22 cellular contexts compared by ENCODE assay signal in genomic region chr17:55634702-55635101, GRCh38.
DNase-seq lines count a peak whose midpoint lies in the region; ATAC-seq and TF ChIP-seq lines count a peak whose summit lies in the region.
"Had no signal": no experiment of that assay in that cellular context is flagged by ENCODE, and none has a peak within 500 bp of the region (broad histone marks: within the 10 kb centered on the region; RNA-seq: fewer than 3 reads in every experiment).

No MANE protein-coding gene starts in this region.

- H3K4me3 ChIP-seq in OCI-LY3 (ENCODE audit: low read length), result peak overlapping the region; percentile 67; the same call in 1 of the 2 replicates
- no peak overlapping the region for H3K4me3 ChIP-seq in choroid plexus epithelial cell (ENCODE audit: low read depth, low read length)
- H3K4me3 ChIP-seq in muscle layer of duodenum (ENCODE audit: low read depth in 1 of 2, low read length in 2 of 2), result peak overlapping the region; percentile 24 to 46
- H3K4me3 ChIP-seq: neural progenitor cell, SJSA1 had no signal

- H3K27me3 Mint-ChIP-seq in activated T-cell treated with anti-CD3 and anti-CD28 coated beads, Interleukin-2, amount 50 U/mL, for 4 hours (ENCODE audit: low read depth), result peaks cover 5% of the 10 kb centered on the region

- DNase-seq in choroid plexus epithelial cell (ENCODE audit: low read depth) (peak; percentile 19), superior temporal gyrus (ENCODE audit: extremely low spot score) (peak; percentile 37), DMS53 (lab: John Stamatoyannopoulos, UW) (no peak), NCI-H69 (lab: John Stamatoyannopoulos, UW) (no peak)
- DNase-seq in activated CD4-positive, alpha-beta T cell treated with anti-CD3 and anti-CD28 coated beads for 1 hour, result no peak
- no peak for DNase-seq in activated T-cell treated with anti-CD3 and anti-CD28 coated beads, Interleukin-2, amount 50 U/mL, for 4 hours
- DNase-seq: activated CD8-positive, alpha-beta T cell treated with anti-CD3 and anti-CD28 coated beads, Interleukin-2, amount 10 ng/mL, durations not matched to agents 7 days and 5 days; activated effector memory CD4-positive, alpha-beta T cell treated with Interleukin-2 at 50 U/mL for 16 hours; CD8-positive, alpha-beta T cell; glutamatergic neuron; NCI-H1105 treated with DMSO at 0.1 percent for 48 hours; NCI-H2029; NCI-H524 treated with DMSO at 0.1 percent for 48 hours; stimulated activated naive CD4-positive, alpha-beta T cell treated with Interleukin-2 at 50 U/mL for 16 hours; T-helper 1 cell had no signal

- H3K27me3 ChIP-seq in OCI-LY3 (ENCODE audit: low read depth, low read length), result peaks cover 16% of the 10 kb centered on the region; the same call in 1 of the 2 replicates
- no peaks in the 10 kb centered on the region for H3K27me3 ChIP-seq in muscle layer of duodenum (ENCODE audit: low read depth, low read length)
- H3K27me3 ChIP-seq: neural progenitor cell had no signal

- H3K9me3 ChIP-seq in OCI-LY3 (ENCODE audit: insufficient read depth, low read length) (no peaks in the 10 kb centered on the region), muscle layer of duodenum (ENCODE audit: control insufficient read depth in 1 of 2, low read length in 2 of 2) (no peaks in the 10 kb centered on the region)
- H3K9me3 ChIP-seq: SJSA1, thoracic aorta had no signal

- ATAC-seq in activated T-cell treated with anti-CD3 and anti-CD28 coated beads, Interleukin-2, amount 50 U/mL, for 4 hours, result no peak
- ATAC-seq: activated CD8-positive, alpha-beta T cell treated with anti-CD3 and anti-CD28 coated beads, Interleukin-2, amount 10 ng/mL, durations not matched to agents 7 days and 5 days; CD8-positive, alpha-beta T cell had no signal

- peak overlapping the region; percentile 72 for H3K4me2 ChIP-seq in OCI-LY3 (ENCODE audit: low read length)
- H3K4me2 ChIP-seq: neural progenitor cell had no signal

- H3K36me3 ChIP-seq in OCI-LY3 (replicated peaks; ENCODE audit: low read depth, low read length) (no peaks in the 10 kb centered on the region), muscle layer of duodenum (ENCODE audit: control insufficient read depth in 1 of 2, insufficient read depth in 2 of 2, low read length in 2 of 2) (no peaks in the 10 kb centered on the region)
- H3K36me3 ChIP-seq: neural progenitor cell, SJSA1, thoracic aorta had no signal

- H3K9ac ChIP-seq in OCI-LY3 (ENCODE audit: low read length), result no peak overlapping the region
- H3K9ac ChIP-seq: neural progenitor cell had no signal

- TF ChIP-seq CTCF in OCI-LY3 (IDR thresholded peaks at IDR 0.05; ENCODE audit: low read depth, low read length) (no peak), choroid plexus epithelial cell (conservative IDR thresholded peaks at IDR 0.05; ENCODE audit: low read depth, low read length) (no peak)

- no peaks in the 10 kb centered on the region for H3K36me3 Mint-ChIP-seq in activated T-cell treated with anti-CD3 and anti-CD28 coated beads, Interleukin-2, amount 50 U/mL, for 4 hours (ENCODE audit: insufficient read depth)
- H3K36me3 Mint-ChIP-seq: activated naive CD8-positive, alpha-beta T cell; CD8-positive, alpha-beta T cell; neural progenitor cell had no signal

- H3K9me3 Mint-ChIP-seq in activated T-cell treated with anti-CD3 and anti-CD28 coated beads, Interleukin-2, amount 50 U/mL, for 4 hours, result no peaks in the 10 kb centered on the region
- H3K9me3 Mint-ChIP-seq: CD8-positive, alpha-beta T cell; IgD-negative memory B cell; neural progenitor cell had no signal

- no peaks in the 10 kb centered on the region for H4K20me1 ChIP-seq in OCI-LY3 (ENCODE audit: insufficient read depth, low read length)

- no peak overlapping the region for H3K27ac ChIP-seq in OCI-LY3 (ENCODE audit: low read length)
- no peak overlapping the region for H3K27ac ChIP-seq in muscle layer of duodenum (ENCODE audit: low read length)
- H3K27ac ChIP-seq: neural progenitor cell, SJSA1, thoracic aorta had no signal

- H3K4me1 ChIP-seq in OCI-LY3 (ENCODE audit: low read length), result peaks cover 12% of the 10 kb centered on the region
- H3K4me1 ChIP-seq in muscle layer of duodenum (ENCODE audit: control insufficient read depth in 1 of 2, insufficient read depth in 2 of 2, low read length in 2 of 2), result no peaks in the 10 kb centered on the region
- H3K4me1 ChIP-seq: neural progenitor cell had no signal

- no peaks in the 10 kb centered on the region for H3K79me2 ChIP-seq in OCI-LY3 (ENCODE audit: low read length)

- H3K4me3 Mint-ChIP-seq in activated T-cell treated with anti-CD3 and anti-CD28 coated beads, Interleukin-2, amount 50 U/mL, for 4 hours, result no peak overlapping the region
- H3K4me3 Mint-ChIP-seq: activated CD8-positive, alpha-beta T cell treated with anti-CD3 and anti-CD28 coated beads, Interleukin-2, amount 10 ng/mL, durations not matched to agents 7 days and 5 days; activated naive CD8-positive, alpha-beta T cell; CD8-positive, alpha-beta T cell; IgD-negative memory B cell; neural progenitor cell had no signal

- no peaks in the 10 kb centered on the region for H3K4me1 Mint-ChIP-seq in activated T-cell treated with anti-CD3 and anti-CD28 coated beads, Interleukin-2, amount 50 U/mL, for 4 hours (ENCODE audit: low read depth)

- no peak overlapping the region for H2AFZ ChIP-seq in OCI-LY3 (ENCODE audit: low read depth, low read length)

Comparison
In these comparisons a context has a peak if more than half of its experiments do, and no peak if none do; other contexts are left out.
1. DNase-seq: peak in choroid plexus epithelial cell (single experiment) and superior temporal gyrus (single experiment); none in DMS53 (single experiment), activated CD4-positive, alpha-beta T cell treated with anti-CD3 and anti-CD28 coated beads for 1 hour (single experiment), activated T-cell treated with anti-CD3 and anti-CD28 coated beads, Interleukin-2, amount 50 U/mL, for 4 hours (single experiment) and NCI-H69 (single experiment).